In genomic region chr4:93747220-93747619, GRCh38 we compare ENCODE assay signal across 17 cellular contexts.
A peak's percentile ranks its signal among the peaks of the same experiment; 100 is the strongest.
DNase-seq lines count a peak whose midpoint lies in the region; ATAC-seq and TF ChIP-seq lines count a peak whose summit lies in the region.
"Had no signal": no experiment of that assay in that cellular context is flagged by ENCODE, and none has a peak within 500 bp of the region (broad histone marks: within the 10 kb centered on the region; RNA-seq: fewer than 3 reads in every experiment).

No MANE protein-coding gene starts in this region.

- CTCF ChIA-PET in A673 (lab: Charles Lee), result no interaction called here

- DNase-seq in SK-N-MC (ENCODE audit: low read depth, low spot score), result peak; percentile 42
- DNase-seq in mesothelial cell of epicardium (ENCODE audit: low spot score in 2 of 2, unreplicated experiment in 2 of 2), result no peak
- no peak for DNase-seq in A673 (ENCODE audit: low spot score)
- DNase-seq: Caco-2; CD4-positive, CD25-positive, alpha-beta regulatory T cell; CD8-positive, alpha-beta T cell; DMS153; DND-41; GOT3; HFFc6 had no signal

- H3K36me3 ChIP-seq in SK-N-MC (ENCODE audit: insufficient read depth, low read length) (no peaks in the 10 kb centered on the region), A673 (ENCODE audit: insufficient read depth, low read length, poor library complexity, severe bottlenecking) (no peaks in the 10 kb centered on the region)
- H3K36me3 ChIP-seq: BLaER1, HAP-1 had no signal

- H3K9ac ChIP-seq in SK-N-MC (ENCODE audit: insufficient read length), result no peak overlapping the region
- H3K9ac ChIP-seq: BLaER1 had no signal

- H3K36me3 Mint-ChIP-seq in mesothelial cell of epicardium, result no peaks in the 10 kb centered on the region
- H3K36me3 Mint-ChIP-seq: CD4-positive, CD25-positive, alpha-beta regulatory T cell; CD8-positive, alpha-beta T cell had no signal

- H3K27me3 ChIP-seq in A673 (replicated peaks; ENCODE audit: insufficient read depth, low read depth, low read length, poor library complexity), result no peaks in the 10 kb centered on the region
- H3K27me3 ChIP-seq: BLaER1 had no signal

- H3K4me3 ChIP-seq in SK-N-MC (peak overlapping the region; percentile 53), A673 (ENCODE audit: low read depth, low read length, poor library complexity, severe bottlenecking) (no peak overlapping the region)
- H3K4me3 ChIP-seq: BLaER1, HAP-1 had no signal

- intact Hi-C loops in A673 (cut with micrococcal nuclease; ENCODE audit: unreplicated experiment), result no loop called here

- H3K27ac ChIP-seq in SK-N-MC (peak overlapping the region; percentile 73), A673 (ENCODE audit: low read depth, low read length, poor library complexity, severe bottlenecking) (no peak overlapping the region)
- H3K27ac ChIP-seq: BLaER1, C4-2B had no signal

- H3K27me3 Mint-ChIP-seq in mesothelial cell of epicardium (ENCODE audit: low read depth), result no peaks in the 10 kb centered on the region
- H3K27me3 Mint-ChIP-seq: B cell; CD4-positive, CD25-positive, alpha-beta regulatory T cell had no signal

- TF ChIP-seq CTCF in mesothelial cell of epicardium (IDR thresholded peaks at IDR 0.05; ENCODE audit: unreplicated experiment) (no peak), A673 (conservative IDR thresholded peaks at IDR 0.05; ENCODE audit: low read depth, low read length) (no peak)

- H3K27ac Mint-ChIP-seq in mesothelial cell of epicardium, result peak overlapping the region; percentile 15
- H3K27ac Mint-ChIP-seq: B cell; CD4-positive, CD25-positive, alpha-beta regulatory T cell; CD8-positive, alpha-beta T cell; HFFc6 had no signal

- H3K9me3 Mint-ChIP-seq in mesothelial cell of epicardium, result peaks cover 11% of the 10 kb centered on the region
- H3K9me3 Mint-ChIP-seq: CD8-positive, alpha-beta T cell had no signal

- H3K4me3 Mint-ChIP-seq in mesothelial cell of epicardium, result no peak overlapping the region
- H3K4me3 Mint-ChIP-seq: B cell; CD4-positive, CD25-positive, alpha-beta regulatory T cell; CD8-positive, alpha-beta T cell; HFFc6 had no signal

- ATAC-seq in SK-N-SH treated with all-trans-retinoic acid at 6 μM for 48 hours, result peak; percentile 61
- no peak for ATAC-seq in HG03378 (IDR thresholded peaks at IDR 0.05; ENCODE audit: unreplicated experiment)
- no peak for ATAC-seq in HG03439 (IDR thresholded peaks at IDR 0.05; ENCODE audit: unreplicated experiment)
- ATAC-seq: CD8-positive, alpha-beta T cell had no signal

- BruUV-seq in A673 (replicated peaks; lab: Mats Ljungman, UMichigan), result no TSS peak

- POLR2A ChIA-PET in A673 (lab: Charles Lee; ENCODE audit: low non-redundant PET), result no interaction called here

- H3K4me1 Mint-ChIP-seq in mesothelial cell of epicardium, result peaks cover 41% of the 10 kb centered on the region
- H3K4me1 Mint-ChIP-seq: CD4-positive, CD25-positive, alpha-beta regulatory T cell had no signal

- no peaks in the 10 kb centered on the region for H3K9me3 ChIP-seq in SK-N-MC (ENCODE audit: low read depth, low read length)
- H3K9me3 ChIP-seq in A673 (ENCODE audit: low read depth, low read length, poor library complexity, severe bottlenecking), result no peaks in the 10 kb centered on the region
- H3K9me3 ChIP-seq: BLaER1, Caco-2, HAP-1 had no signal

- no peaks in the 10 kb centered on the region for H3K4me1 ChIP-seq in A673 (ENCODE audit: insufficient read depth, low read length, poor library complexity, severe bottlenecking)
- H3K4me1 ChIP-seq: Caco-2 had no signal

TF ChIP-seq in SK-N-SH treated with all-trans-retinoic acid at 6 μM for 48 hours, 23 proteins besides CTCF, POLR2A, EP300 and RAD21:
- no peak for TF ChIP-seq ZFP30 (CRISPR knock-in tag; IDR thresholded peaks at IDR 0.05)
- TF ChIP-seq, protein P1, sequence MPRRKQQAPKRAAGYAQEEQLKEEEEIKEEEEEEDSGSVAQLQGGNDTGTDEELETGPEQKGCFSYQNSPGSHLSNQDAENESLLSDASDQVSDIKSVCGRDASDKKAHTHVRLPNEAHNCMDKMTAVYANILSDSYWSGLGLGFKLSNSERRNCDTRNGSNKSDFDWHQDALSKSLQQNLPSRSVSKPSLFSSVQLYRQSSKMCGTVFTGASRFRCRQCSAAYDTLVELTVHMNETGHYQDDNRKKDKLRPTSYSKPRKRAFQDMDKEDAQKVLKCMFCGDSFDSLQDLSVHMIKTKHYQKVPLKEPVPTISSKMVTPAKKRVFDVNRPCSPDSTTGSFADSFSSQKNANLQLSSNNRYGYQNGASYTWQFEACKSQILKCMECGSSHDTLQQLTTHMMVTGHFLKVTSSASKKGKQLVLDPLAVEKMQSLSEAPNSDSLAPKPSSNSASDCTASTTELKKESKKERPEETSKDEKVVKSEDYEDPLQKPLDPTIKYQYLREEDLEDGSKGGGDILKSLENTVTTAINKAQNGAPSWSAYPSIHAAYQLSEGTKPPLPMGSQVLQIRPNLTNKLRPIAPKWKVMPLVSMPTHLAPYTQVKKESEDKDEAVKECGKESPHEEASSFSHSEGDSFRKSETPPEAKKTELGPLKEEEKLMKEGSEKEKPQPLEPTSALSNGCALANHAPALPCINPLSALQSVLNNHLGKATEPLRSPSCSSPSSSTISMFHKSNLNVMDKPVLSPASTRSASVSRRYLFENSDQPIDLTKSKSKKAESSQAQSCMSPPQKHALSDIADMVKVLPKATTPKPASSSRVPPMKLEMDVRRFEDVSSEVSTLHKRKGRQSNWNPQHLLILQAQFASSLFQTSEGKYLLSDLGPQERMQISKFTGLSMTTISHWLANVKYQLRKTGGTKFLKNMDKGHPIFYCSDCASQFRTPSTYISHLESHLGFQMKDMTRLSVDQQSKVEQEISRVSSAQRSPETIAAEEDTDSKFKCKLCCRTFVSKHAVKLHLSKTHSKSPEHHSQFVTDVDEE (CRISPR knock-in tag; IDR thresholded peaks at IDR 0.05), result no peak
- TF ChIP-seq TOX (CRISPR knock-in tag; IDR thresholded peaks at IDR 0.05; ENCODE audit: borderline replicate concordance), result no peak
- no peak for TF ChIP-seq OSR1 (CRISPR knock-in tag; IDR thresholded peaks at IDR 0.05)
